15 cellular contexts compared by ENCODE assay signal in the genomic region with DNA sequence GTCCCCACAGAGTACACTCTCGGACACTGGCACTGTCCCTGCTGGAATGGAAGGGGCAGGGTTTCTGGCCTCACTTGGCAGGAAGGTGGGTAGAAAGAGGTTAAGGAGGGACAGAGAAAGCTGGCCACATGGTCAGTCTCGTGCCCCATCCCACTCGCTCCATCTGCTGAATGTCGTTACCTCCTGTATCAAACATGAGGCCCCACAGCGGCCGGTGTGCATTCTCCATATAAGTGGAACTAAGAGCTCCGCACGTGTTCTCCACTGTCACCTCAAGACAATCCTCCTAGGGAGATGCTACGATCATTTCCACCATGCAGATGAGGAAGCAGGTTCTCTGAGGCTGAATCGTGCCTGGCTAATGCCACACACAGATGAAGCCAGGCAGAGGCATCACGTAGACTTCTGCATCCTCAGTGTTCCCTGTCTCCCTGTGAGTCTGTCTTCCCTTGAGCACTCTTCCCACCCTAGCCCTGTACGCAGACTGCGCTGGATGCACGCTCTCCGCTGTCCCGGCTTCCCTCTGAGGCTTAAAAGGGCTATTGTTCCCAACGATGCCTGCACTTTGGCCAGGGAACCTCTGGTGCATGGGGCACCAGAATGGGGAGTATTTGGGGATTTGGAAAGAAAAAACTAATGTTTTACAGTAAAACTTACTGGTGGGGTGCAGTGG. TPM values are rescaled to one million over a fixed set of nuclear protein-coding genes. Genes with fewer than 3 reads are reported as not detected.
A peak's percentile ranks its signal among the peaks of the same experiment; 100 is the strongest.
DNase-seq lines count a peak whose midpoint lies in the region; ATAC-seq lines count a peak whose summit lies in the region.
"Had no signal": no experiment of that assay in that cellular context is flagged by ENCODE, and none has a peak within 500 bp of the region (broad histone marks: within the 10 kb centered on the region; RNA-seq: fewer than 3 reads in every experiment).

No MANE protein-coding gene starts in this region.

- ATAC-seq in activated naive CD8-positive, alpha-beta T cell treated with anti-CD3 and anti-CD28 coated beads, Interleukin-2, amount 10 ng/mL, durations not matched to agents 7 days and 5 days (ENCODE audit: low read depth): no peak
- no peak for ATAC-seq in activated naive CD8-positive, alpha-beta T cell treated with anti-CD3 and anti-CD28 coated beads, Interleukin-2, amount 50 U/mL, for 24 hours
- ATAC-seq in activated CD8-positive, alpha-beta memory T cell treated with anti-CD3 and anti-CD28 coated beads, Interleukin-2, amount 10 ng/mL, durations not matched to agents 7 days and 5 days: no peak
- ATAC-seq in GM21515 (IDR thresholded peaks at IDR 0.05; ENCODE audit: unreplicated experiment) (no peak), GM21526 (IDR thresholded peaks at IDR 0.05; ENCODE audit: low FRiP score, unreplicated experiment) (no peak)
- ATAC-seq: left cardiac atrium had no signal

- no peaks in the 10 kb centered on the region for H3K36me3 Mint-ChIP-seq in activated naive CD8-positive, alpha-beta T cell treated with anti-CD3 and anti-CD28 coated beads, Interleukin-2, amount 10 ng/mL, durations not matched to agents 7 days and 5 days
- H3K36me3 Mint-ChIP-seq in activated naive CD8-positive, alpha-beta T cell treated with anti-CD3 and anti-CD28 coated beads, Interleukin-2, amount 50 U/mL, for 24 hours (ENCODE audit: low read depth): no peaks in the 10 kb centered on the region
- no peaks in the 10 kb centered on the region for H3K36me3 Mint-ChIP-seq in activated CD8-positive, alpha-beta memory T cell treated with anti-CD3 and anti-CD28 coated beads, Interleukin-2, amount 10 ng/mL, durations not matched to agents 7 days and 5 days

- H3K27ac ChIP-seq in layer of hippocampus (ENCODE audit: low read depth, low read length): peak overlapping the region; percentile 98

- peak overlapping the region; percentile 76 for H3K27ac Mint-ChIP-seq in activated naive CD8-positive, alpha-beta T cell treated with anti-CD3 and anti-CD28 coated beads, Interleukin-2, amount 10 ng/mL, durations not matched to agents 7 days and 5 days
- H3K27ac Mint-ChIP-seq in activated naive CD8-positive, alpha-beta T cell treated with anti-CD3 and anti-CD28 coated beads, Interleukin-2, amount 50 U/mL, for 24 hours: no peak overlapping the region
- H3K27ac Mint-ChIP-seq in activated CD8-positive, alpha-beta memory T cell treated with anti-CD3 and anti-CD28 coated beads, Interleukin-2, amount 10 ng/mL, durations not matched to agents 7 days and 5 days: no peak overlapping the region

- no peaks in the 10 kb centered on the region for H3K27me3 ChIP-seq in layer of hippocampus (ENCODE audit: control insufficient read depth, insufficient read depth, low read length)

- peaks cover 43% of the 10 kb centered on the region for H3K4me1 Mint-ChIP-seq in activated naive CD8-positive, alpha-beta T cell treated with anti-CD3 and anti-CD28 coated beads, Interleukin-2, amount 10 ng/mL, durations not matched to agents 7 days and 5 days
- H3K4me1 Mint-ChIP-seq in activated naive CD8-positive, alpha-beta T cell treated with anti-CD3 and anti-CD28 coated beads, Interleukin-2, amount 50 U/mL, for 24 hours: peaks cover 33% of the 10 kb centered on the region
- H3K4me1 Mint-ChIP-seq in activated CD8-positive, alpha-beta memory T cell treated with anti-CD3 and anti-CD28 coated beads, Interleukin-2, amount 10 ng/mL, durations not matched to agents 7 days and 5 days: peaks cover 38% of the 10 kb centered on the region

- CTCF ChIA-PET in activated CD8-positive, alpha-beta memory T cell treated with anti-CD3 and anti-CD28 coated beads, Interleukin-2, amount 10 ng/mL, durations not matched to agents 7 days and 5 days (lab: Charles Lee): interaction anchor here (6.6 to 10.2 kb wide), 2 partner anchors 15 to 36 kb away, joined by 38 to 149 read pairs; a partner anchor contains a TSS

- POLR2A ChIA-PET in activated naive CD8-positive, alpha-beta T cell treated with anti-CD3 and anti-CD28 coated beads, Interleukin-2, amount 10 ng/mL, durations not matched to agents 7 days and 5 days (lab: Charles Lee): interaction anchor here (5.6 to 9.3 kb wide), 2 partner anchors 15 to 36 kb away, joined by 40 to 124 read pairs; a partner anchor contains a TSS

- H3K4me3 Mint-ChIP-seq in activated naive CD8-positive, alpha-beta T cell treated with anti-CD3 and anti-CD28 coated beads, Interleukin-2, amount 10 ng/mL, durations not matched to agents 7 days and 5 days: no peak overlapping the region
- no peak overlapping the region for H3K4me3 Mint-ChIP-seq in activated naive CD8-positive, alpha-beta T cell treated with anti-CD3 and anti-CD28 coated beads, Interleukin-2, amount 50 U/mL, for 24 hours
- no peak overlapping the region for H3K4me3 Mint-ChIP-seq in activated CD8-positive, alpha-beta memory T cell treated with anti-CD3 and anti-CD28 coated beads, Interleukin-2, amount 10 ng/mL, durations not matched to agents 7 days and 5 days

- H3K9me3 Mint-ChIP-seq in activated naive CD8-positive, alpha-beta T cell treated with anti-CD3 and anti-CD28 coated beads, Interleukin-2, amount 10 ng/mL, durations not matched to agents 7 days and 5 days: no peaks in the 10 kb centered on the region
- H3K9me3 Mint-ChIP-seq in activated naive CD8-positive, alpha-beta T cell treated with anti-CD3 and anti-CD28 coated beads, Interleukin-2, amount 50 U/mL, for 24 hours: no peaks in the 10 kb centered on the region
- no peaks in the 10 kb centered on the region for H3K9me3 Mint-ChIP-seq in activated CD8-positive, alpha-beta memory T cell treated with anti-CD3 and anti-CD28 coated beads, Interleukin-2, amount 10 ng/mL, durations not matched to agents 7 days and 5 days (ENCODE audit: low read depth)
- H3K9me3 Mint-ChIP-seq: activated T-helper 2 cell treated with anti-CD3 and anti-CD28 coated beads, Interferon-gamma antibody, Interleukin-2, Interleukin-4, amounts not matched to agents 10 μg/mL and 5 μg/mL and 100 μg/mL, durations not matched to agents 14 hours and 24 hours and 36 hours had no signal

- DNase-seq in activated naive CD8-positive, alpha-beta T cell treated with anti-CD3 and anti-CD28 coated beads, Interleukin-2, amount 10 ng/mL, durations not matched to agents 7 days and 5 days: no peak
- DNase-seq in activated naive CD8-positive, alpha-beta T cell treated with anti-CD3 and anti-CD28 coated beads, Interleukin-2, amount 50 U/mL, for 24 hours: no peak
- peak; percentile 23 for DNase-seq in activated CD8-positive, alpha-beta memory T cell treated with anti-CD3 and anti-CD28 coated beads, Interleukin-2, amount 10 ng/mL, durations not matched to agents 7 days and 5 days
- DNase-seq in superior temporal gyrus (ENCODE audit: extremely low spot score) (peak; percentile 86), NCI-H1105 treated with DMSO at 0.1 percent for 48 hours (lab: John Stamatoyannopoulos, UW) (no peak)
- DNase-seq: activated CD4-positive, alpha-beta T cell treated with anti-CD3 and anti-CD28 coated beads, Interleukin-2, amount 50 U/mL, for 48 hours; IMR-90; left cardiac atrium; MM.1S; NCI-H226; occipital lobe had no signal

- no peaks in the 10 kb centered on the region for H3K27me3 Mint-ChIP-seq in activated naive CD8-positive, alpha-beta T cell treated with anti-CD3 and anti-CD28 coated beads, Interleukin-2, amount 10 ng/mL, durations not matched to agents 7 days and 5 days
- H3K27me3 Mint-ChIP-seq in activated naive CD8-positive, alpha-beta T cell treated with anti-CD3 and anti-CD28 coated beads, Interleukin-2, amount 50 U/mL, for 24 hours: no peaks in the 10 kb centered on the region
- H3K27me3 Mint-ChIP-seq in activated CD8-positive, alpha-beta memory T cell treated with anti-CD3 and anti-CD28 coated beads, Interleukin-2, amount 10 ng/mL, durations not matched to agents 7 days and 5 days: peaks cover 2% of the 10 kb centered on the region

RNA-seq across cellular contexts. Expression of a gene that starts 35.1 kb away (rescaled TPM):
- 100 to 1,000 TPM; 174 to 184 TPM for total RNA-seq in activated naive CD8-positive, alpha-beta T cell treated with anti-CD3 and anti-CD28 coated beads, Interleukin-2, amount 10 ng/mL, durations not matched to agents 7 days and 5 days
- 100 to 1,000 TPM in 1 of 2 experiments, 10 to 100 TPM in 1; 54.6 to 178 TPM for total RNA-seq in activated CD8-positive, alpha-beta memory T cell treated with anti-CD3 and anti-CD28 coated beads, Interleukin-2, amount 10 ng/mL, durations not matched to agents 7 days and 5 days
- total RNA-seq: IMR-90, occipital lobe had no signal

Comparison
In these comparisons a context has a peak if more than half of its experiments do, and no peak if none do; other contexts are left out.
1. DNase-seq: peak in activated CD8-positive, alpha-beta memory T cell treated with anti-CD3 and anti-CD28 coated beads, Interleukin-2, amount 10 ng/mL, durations not matched to agents 7 days and 5 days (single experiment) and superior temporal gyrus (single experiment); none in activated naive CD8-positive, alpha-beta T cell treated with anti-CD3 and anti-CD28 coated beads, Interleukin-2, amount 10 ng/mL, durations not matched to agents 7 days and 5 days (single experiment), activated naive CD8-positive, alpha-beta T cell treated with anti-CD3 and anti-CD28 coated beads, Interleukin-2, amount 50 U/mL, for 24 hours (single experiment) and NCI-H1105 treated with DMSO at 0.1 percent for 48 hours (single experiment).